ENCODE assay signal across 1 cellular context in the genomic region with DNA sequence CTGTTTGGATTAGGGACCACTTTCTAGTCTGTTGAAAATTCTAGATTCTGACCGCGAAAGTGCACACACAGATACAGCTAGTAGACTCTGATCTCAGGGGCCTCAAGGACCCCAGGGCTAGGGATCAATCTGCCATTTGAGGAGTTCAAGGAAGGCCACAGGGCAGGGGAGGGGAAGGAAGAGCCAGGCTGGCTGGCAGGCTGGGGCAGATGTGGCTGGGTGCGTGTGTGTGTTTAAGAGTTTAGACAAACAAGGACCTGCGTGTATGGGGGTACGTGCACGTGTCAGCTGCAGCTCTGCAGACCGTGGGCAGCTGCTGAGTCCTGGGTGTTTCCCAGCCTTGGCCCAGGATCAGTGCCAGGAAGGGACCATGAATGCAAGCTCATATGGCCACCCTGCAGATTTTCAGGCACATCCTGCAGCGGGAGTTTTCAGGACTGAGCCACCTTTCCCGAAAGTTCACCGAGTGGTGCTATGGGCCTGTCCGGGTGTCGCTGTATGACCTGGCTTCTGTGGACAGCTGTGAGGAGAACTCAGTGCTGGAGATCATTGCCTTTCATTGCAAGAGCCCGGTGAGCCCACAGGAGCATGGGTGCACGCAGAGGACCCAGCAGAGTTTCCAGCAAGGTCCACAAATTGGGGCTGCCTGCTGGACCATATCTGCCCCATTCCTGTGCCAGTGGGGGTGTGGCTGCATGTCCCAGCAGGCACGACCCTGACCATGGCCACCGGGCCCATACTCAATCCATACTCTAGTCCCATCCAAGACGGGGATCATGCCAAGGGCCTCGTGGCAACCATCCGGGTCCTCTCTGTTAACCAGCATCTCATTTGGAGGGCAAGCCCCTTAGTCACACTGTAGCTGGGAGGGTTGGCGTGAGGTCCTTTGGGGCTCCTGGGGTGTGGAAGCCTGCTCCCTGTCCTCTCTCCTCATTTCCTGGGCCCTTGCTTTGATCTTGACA.
TF ChIP-seq lines count a peak whose summit lies in the region.

No MANE protein-coding gene starts in this region.

TF ChIP-seq in HepG2, 621 proteins besides CTCF, POLR2A, EP300 and RAD21 (continued from another document and continues in another):
- TF ChIP-seq, protein P1, sequence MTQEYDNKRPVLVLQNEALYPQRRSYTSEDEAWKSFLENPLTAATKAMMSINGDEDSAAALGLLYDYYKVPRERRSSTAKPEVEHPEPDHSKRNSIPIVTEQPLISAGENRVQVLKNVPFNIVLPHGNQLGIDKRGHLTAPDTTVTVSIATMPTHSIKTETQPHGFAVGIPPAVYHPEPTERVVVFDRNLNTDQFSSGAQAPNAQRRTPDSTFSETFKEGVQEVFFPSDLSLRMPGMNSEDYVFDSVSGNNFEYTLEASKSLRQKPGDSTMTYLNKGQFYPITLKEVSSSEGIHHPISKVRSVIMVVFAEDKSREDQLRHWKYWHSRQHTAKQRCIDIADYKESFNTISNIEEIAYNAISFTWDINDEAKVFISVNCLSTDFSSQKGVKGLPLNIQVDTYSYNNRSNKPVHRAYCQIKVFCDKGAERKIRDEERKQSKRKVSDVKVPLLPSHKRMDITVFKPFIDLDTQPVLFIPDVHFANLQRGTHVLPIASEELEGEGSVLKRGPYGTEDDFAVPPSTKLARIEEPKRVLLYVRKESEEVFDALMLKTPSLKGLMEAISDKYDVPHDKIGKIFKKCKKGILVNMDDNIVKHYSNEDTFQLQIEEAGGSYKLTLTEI (CRISPR knock-in tag; conservative IDR thresholded peaks at IDR 0.05) = no peak
- no peak for TF ChIP-seq XBP1 (CRISPR knock-in tag; IDR thresholded peaks at IDR 0.05)
- TF ChIP-seq, protein P2, sequence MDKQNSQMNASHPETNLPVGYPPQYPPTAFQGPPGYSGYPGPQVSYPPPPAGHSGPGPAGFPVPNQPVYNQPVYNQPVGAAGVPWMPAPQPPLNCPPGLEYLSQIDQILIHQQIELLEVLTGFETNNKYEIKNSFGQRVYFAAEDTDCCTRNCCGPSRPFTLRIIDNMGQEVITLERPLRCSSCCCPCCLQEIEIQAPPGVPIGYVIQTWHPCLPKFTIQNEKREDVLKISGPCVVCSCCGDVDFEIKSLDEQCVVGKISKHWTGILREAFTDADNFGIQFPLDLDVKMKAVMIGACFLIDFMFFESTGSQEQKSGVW (CRISPR knock-in tag; IDR thresholded peaks at IDR 0.05; ENCODE audit: borderline replicate concordance) = no peak
- no peak for TF ChIP-seq CENPT (CRISPR knock-in tag; IDR thresholded peaks at IDR 0.05; ENCODE audit: low read depth)
- no peak for TF ChIP-seq HNRNPL (IDR thresholded peaks at IDR 0.05; ENCODE audit: low read depth, low read length)
- no peak for TF ChIP-seq SOX5 (CRISPR knock-in tag; IDR thresholded peaks at IDR 0.05; ENCODE audit: borderline replicate concordance)
- TF ChIP-seq STAG1 (CRISPR knock-in tag; IDR thresholded peaks at IDR 0.05) = 0 out of 2 replicates have a peak, but pooled peaks have one; percentile 7
- TF ChIP-seq ZNF34 (CRISPR knock-in tag; IDR thresholded peaks at IDR 0.05; ENCODE audit: borderline replicate concordance) = no peak
- TF ChIP-seq, protein P3, sequence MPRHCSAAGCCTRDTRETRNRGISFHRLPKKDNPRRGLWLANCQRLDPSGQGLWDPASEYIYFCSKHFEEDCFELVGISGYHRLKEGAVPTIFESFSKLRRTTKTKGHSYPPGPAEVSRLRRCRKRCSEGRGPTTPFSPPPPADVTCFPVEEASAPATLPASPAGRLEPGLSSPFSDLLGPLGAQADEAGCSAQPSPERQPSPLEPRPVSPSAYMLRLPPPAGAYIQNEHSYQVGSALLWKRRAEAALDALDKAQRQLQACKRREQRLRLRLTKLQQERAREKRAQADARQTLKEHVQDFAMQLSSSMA (CRISPR knock-in tag; IDR thresholded peaks at IDR 0.05) = no peak
- no peak for TF ChIP-seq POLR2G (IDR thresholded peaks at IDR 0.05; ENCODE audit: low read depth, low read length)
- no peak for TF ChIP-seq HNRNPUL1 (IDR thresholded peaks at IDR 0.05; ENCODE audit: low read depth, low read length)
- TF ChIP-seq SP140L (CRISPR knock-in tag; IDR thresholded peaks at IDR 0.05; ENCODE audit: borderline replicate concordance) = no peak
- TF ChIP-seq, protein P4, sequence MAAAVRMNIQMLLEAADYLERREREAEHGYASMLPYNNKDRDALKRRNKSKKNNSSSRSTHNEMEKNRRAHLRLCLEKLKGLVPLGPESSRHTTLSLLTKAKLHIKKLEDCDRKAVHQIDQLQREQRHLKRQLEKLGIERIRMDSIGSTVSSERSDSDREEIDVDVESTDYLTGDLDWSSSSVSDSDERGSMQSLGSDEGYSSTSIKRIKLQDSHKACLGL (CRISPR knock-in tag; IDR thresholded peaks at IDR 0.05) = peak; percentile 21; the same call in 1 of the 2 replicates
- no peak for TF ChIP-seq ZNF616 (CRISPR knock-in tag; IDR thresholded peaks at IDR 0.05; ENCODE audit: low read depth)
- TF ChIP-seq, protein P5, sequence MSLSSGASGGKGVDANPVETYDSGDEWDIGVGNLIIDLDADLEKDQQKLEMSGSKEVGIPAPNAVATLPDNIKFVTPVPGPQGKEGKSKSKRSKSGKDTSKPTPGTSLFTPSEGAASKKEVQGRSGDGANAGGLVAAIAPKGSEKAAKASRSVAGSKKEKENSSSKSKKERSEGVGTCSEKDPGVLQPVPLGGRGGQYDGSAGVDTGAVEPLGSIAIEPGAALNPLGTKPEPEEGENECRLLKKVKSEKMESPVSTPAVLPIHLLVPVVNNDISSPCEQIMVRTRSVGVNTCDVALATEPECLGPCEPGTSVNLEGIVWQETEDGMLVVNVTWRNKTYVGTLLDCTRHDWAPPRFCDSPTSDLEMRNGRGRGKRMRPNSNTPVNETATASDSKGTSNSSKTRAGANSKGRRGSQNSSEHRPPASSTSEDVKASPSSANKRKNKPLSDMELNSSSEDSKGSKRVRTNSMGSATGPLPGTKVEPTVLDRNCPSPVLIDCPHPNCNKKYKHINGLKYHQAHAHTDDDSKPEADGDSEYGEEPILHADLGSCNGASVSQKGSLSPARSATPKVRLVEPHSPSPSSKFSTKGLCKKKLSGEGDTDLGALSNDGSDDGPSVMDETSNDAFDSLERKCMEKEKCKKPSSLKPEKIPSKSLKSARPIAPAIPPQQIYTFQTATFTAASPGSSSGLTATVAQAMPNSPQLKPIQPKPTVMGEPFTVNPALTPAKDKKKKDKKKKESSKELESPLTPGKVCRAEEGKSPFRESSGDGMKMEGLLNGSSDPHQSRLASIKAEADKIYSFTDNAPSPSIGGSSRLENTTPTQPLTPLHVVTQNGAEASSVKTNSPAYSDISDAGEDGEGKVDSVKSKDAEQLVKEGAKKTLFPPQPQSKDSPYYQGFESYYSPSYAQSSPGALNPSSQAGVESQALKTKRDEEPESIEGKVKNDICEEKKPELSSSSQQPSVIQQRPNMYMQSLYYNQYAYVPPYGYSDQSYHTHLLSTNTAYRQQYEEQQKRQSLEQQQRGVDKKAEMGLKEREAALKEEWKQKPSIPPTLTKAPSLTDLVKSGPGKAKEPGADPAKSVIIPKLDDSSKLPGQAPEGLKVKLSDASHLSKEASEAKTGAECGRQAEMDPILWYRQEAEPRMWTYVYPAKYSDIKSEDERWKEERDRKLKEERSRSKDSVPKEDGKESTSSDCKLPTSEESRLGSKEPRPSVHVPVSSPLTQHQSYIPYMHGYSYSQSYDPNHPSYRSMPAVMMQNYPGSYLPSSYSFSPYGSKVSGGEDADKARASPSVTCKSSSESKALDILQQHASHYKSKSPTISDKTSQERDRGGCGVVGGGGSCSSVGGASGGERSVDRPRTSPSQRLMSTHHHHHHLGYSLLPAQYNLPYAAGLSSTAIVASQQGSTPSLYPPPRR (CRISPR knock-in tag; IDR thresholded peaks at IDR 0.05; ENCODE audit: borderline replicate concordance) = peak; percentile 66; the same call in 1 of the 2 replicates
- TF ChIP-seq MIER3 (CRISPR knock-in tag; IDR thresholded peaks at IDR 0.05; ENCODE audit: borderline replicate concordance) = peak; percentile 70; the same call in 1 of the 2 replicates
- peak; percentile 54; the same call in 1 of the 2 replicates for TF ChIP-seq HHEX (CRISPR knock-in tag; IDR thresholded peaks at IDR 0.05)
- peak; percentile 77; the same call in 1 of the 2 replicates for TF ChIP-seq ZNF746 (CRISPR knock-in tag; IDR thresholded peaks at IDR 0.05)
- TF ChIP-seq MTF2 (CRISPR knock-in tag; IDR thresholded peaks at IDR 0.05; ENCODE audit: borderline replicate concordance) = no peak
- TF ChIP-seq ZNF644 (CRISPR knock-in tag; IDR thresholded peaks at IDR 0.05; ENCODE audit: low read depth) = 0 out of 2 replicates have a peak, but pooled peaks have one; percentile 15
- no peak for TF ChIP-seq ZNF121 (CRISPR knock-in tag; IDR thresholded peaks at IDR 0.05)
- TF ChIP-seq, protein P6, sequence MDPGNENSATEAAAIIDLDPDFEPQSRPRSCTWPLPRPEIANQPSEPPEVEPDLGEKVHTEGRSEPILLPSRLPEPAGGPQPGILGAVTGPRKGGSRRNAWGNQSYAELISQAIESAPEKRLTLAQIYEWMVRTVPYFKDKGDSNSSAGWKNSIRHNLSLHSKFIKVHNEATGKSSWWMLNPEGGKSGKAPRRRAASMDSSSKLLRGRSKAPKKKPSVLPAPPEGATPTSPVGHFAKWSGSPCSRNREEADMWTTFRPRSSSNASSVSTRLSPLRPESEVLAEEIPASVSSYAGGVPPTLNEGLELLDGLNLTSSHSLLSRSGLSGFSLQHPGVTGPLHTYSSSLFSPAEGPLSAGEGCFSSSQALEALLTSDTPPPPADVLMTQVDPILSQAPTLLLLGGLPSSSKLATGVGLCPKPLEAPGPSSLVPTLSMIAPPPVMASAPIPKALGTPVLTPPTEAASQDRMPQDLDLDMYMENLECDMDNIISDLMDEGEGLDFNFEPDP (CRISPR knock-in tag; conservative IDR thresholded peaks at IDR 0.05) = no peak
- TF ChIP-seq, protein P7, sequence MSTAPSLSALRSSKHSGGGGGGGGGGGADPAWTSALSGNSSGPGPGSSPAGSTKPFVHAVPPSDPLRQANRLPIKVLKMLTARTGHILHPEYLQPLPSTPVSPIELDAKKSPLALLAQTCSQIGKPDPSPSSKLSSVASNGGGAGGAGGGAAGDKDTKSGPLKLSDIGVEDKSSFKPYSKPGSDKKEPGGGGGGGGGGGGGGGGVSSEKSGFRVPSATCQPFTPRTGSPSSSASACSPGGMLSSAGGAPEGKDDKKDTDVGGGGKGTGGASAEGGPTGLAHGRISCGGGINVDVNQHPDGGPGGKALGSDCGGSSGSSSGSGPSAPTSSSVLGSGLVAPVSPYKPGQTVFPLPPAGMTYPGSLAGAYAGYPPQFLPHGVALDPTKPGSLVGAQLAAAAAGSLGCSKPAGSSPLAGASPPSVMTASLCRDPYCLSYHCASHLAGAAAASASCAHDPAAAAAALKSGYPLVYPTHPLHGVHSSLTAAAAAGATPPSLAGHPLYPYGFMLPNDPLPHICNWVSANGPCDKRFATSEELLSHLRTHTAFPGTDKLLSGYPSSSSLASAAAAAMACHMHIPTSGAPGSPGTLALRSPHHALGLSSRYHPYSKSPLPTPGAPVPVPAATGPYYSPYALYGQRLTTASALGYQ (CRISPR knock-in tag; IDR thresholded peaks at IDR 0.05) = 0 out of 2 replicates have a peak, but pooled peaks have one; percentile 39
- TF ChIP-seq ZNF567 (CRISPR knock-in tag; IDR thresholded peaks at IDR 0.05; ENCODE audit: borderline replicate concordance) = no peak
- peak; percentile 59; the same call in 1 of the 2 replicates for TF ChIP-seq SAP130 (CRISPR knock-in tag; IDR thresholded peaks at IDR 0.05; ENCODE audit: low read depth)
- TF ChIP-seq ZNF782 (CRISPR knock-in tag; IDR thresholded peaks at IDR 0.05; ENCODE audit: borderline replicate concordance) = no peak
- no peak for TF ChIP-seq RAD51 (IDR thresholded peaks at IDR 0.05; ENCODE audit: borderline replicate concordance)
- TF ChIP-seq, protein P8, sequence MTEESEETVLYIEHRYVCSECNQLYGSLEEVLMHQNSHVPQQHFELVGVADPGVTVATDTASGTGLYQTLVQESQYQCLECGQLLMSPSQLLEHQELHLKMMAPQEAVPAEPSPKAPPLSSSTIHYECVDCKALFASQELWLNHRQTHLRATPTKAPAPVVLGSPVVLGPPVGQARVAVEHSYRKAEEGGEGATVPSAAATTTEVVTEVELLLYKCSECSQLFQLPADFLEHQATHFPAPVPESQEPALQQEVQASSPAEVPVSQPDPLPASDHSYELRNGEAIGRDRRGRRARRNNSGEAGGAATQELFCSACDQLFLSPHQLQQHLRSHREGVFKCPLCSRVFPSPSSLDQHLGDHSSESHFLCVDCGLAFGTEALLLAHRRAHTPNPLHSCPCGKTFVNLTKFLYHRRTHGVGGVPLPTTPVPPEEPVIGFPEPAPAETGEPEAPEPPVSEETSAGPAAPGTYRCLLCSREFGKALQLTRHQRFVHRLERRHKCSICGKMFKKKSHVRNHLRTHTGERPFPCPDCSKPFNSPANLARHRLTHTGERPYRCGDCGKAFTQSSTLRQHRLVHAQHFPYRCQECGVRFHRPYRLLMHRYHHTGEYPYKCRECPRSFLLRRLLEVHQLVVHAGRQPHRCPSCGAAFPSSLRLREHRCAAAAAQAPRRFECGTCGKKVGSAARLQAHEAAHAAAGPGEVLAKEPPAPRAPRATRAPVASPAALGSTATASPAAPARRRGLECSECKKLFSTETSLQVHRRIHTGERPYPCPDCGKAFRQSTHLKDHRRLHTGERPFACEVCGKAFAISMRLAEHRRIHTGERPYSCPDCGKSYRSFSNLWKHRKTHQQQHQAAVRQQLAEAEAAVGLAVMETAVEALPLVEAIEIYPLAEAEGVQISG (CRISPR knock-in tag; IDR thresholded peaks at IDR 0.05) = peak; percentile 52
- TF ChIP-seq, protein P9, sequence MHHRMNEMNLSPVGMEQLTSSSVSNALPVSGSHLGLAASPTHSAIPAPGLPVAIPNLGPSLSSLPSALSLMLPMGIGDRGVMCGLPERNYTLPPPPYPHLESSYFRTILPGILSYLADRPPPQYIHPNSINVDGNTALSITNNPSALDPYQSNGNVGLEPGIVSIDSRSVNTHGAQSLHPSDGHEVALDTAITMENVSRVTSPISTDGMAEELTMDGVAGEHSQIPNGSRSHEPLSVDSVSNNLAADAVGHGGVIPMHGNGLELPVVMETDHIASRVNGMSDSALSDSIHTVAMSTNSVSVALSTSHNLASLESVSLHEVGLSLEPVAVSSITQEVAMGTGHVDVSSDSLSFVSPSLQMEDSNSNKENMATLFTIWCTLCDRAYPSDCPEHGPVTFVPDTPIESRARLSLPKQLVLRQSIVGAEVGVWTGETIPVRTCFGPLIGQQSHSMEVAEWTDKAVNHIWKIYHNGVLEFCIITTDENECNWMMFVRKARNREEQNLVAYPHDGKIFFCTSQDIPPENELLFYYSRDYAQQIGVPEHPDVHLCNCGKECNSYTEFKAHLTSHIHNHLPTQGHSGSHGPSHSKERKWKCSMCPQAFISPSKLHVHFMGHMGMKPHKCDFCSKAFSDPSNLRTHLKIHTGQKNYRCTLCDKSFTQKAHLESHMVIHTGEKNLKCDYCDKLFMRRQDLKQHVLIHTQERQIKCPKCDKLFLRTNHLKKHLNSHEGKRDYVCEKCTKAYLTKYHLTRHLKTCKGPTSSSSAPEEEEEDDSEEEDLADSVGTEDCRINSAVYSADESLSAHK (CRISPR knock-in tag; IDR thresholded peaks at IDR 0.05; ENCODE audit: borderline replicate concordance) = no peak
